Comparison of ENCODE assay signal across 22 cellular contexts in genomic region chr4:154184238-154184637, GRCh38.
"Had no signal": no experiment of that assay in that cellular context is flagged by ENCODE, and none has a peak within 500 bp of the region (broad histone marks: within the 10 kb centered on the region; RNA-seq: fewer than 3 reads in every experiment).

No MANE protein-coding gene starts in this region.

- H3K36me3 Mint-ChIP-seq: memory B cell; natural killer cell treated with Interleukin-12 subunit alpha and Interleukin-12 subunit beta and Interleukin-15 and Interleukin-18, amount 100 ng/mL, for 72 hours; stimulated activated effector memory CD8-positive, alpha-beta T cell treated with anti-CD3 and anti-CD28 coated beads, Interleukin-12 subunit alpha, Interleukin-12 subunit beta, amount 100 ng/mL, for 72 hours; type B pancreatic cell had no signal

- H3K27ac ChIP-seq: foreskin keratinocyte, left lung, lower lobe of right lung, parathyroid adenoma, psoas muscle, right lobe of liver, suprapubic skin, thyroid gland had no signal

- H3K9me3 Mint-ChIP-seq: dendritic cell treated with granulocyte-macrophage colony-stimulating factor and Interleukin-4, amounts not matched to agents 40 ng/mL and 50 ng/mL, for 4 days; stimulated activated effector memory CD8-positive, alpha-beta T cell treated with anti-CD3 and anti-CD28 coated beads, Interleukin-12 subunit alpha, Interleukin-12 subunit beta, amount 100 ng/mL, for 72 hours; type B pancreatic cell had no signal

- H3K9me3 ChIP-seq: left lung, lower lobe of right lung, psoas muscle, right lobe of liver, suprapubic skin, thyroid gland had no signal

- H2AFZ ChIP-seq: parathyroid adenoma had no signal

- H3K4me3 ChIP-seq: left lung, lower lobe of right lung, psoas muscle, right lobe of liver, suprapubic skin, thyroid gland had no signal

- H3K4me1 ChIP-seq: foreskin keratinocyte, left lung, lower lobe of right lung, parathyroid adenoma, psoas muscle, right lobe of liver, suprapubic skin, thyroid gland had no signal

- H3K36me3 ChIP-seq: left lung, lower lobe of right lung, right lobe of liver, suprapubic skin, thyroid gland had no signal

- DNase-seq: effector memory CD8-positive, alpha-beta T cell; foreskin keratinocyte; islet precursor cell; left lung; lower lobe of right lung; midbrain; psoas muscle; retina; right lobe of liver; stimulated activated CD4-positive, alpha-beta T cell treated with anti-CD3 and anti-CD28 coated beads, Interleukin-4, amount 100 ng/mL, for 1 hour; stimulated activated CD8-positive, alpha-beta memory T cell treated with anti-CD3 and anti-CD28 coated beads, Interleukin-4, amount 100 ng/mL, for 48 hours; stimulated activated naive CD8-positive, alpha-beta T cell treated with anti-CD3 and anti-CD28 coated beads, Interleukin-15, Interleukin-2, amounts not matched to agents 100 U/mL and 50 U/mL, for 24 hours; thyroid gland had no signal

- H3K4me3 Mint-ChIP-seq: dendritic cell treated with granulocyte-macrophage colony-stimulating factor and Interleukin-4, amounts not matched to agents 40 ng/mL and 50 ng/mL, for 4 days; effector memory CD8-positive, alpha-beta T cell; memory B cell; natural killer cell treated with Interleukin-12 subunit alpha and Interleukin-12 subunit beta and Interleukin-15 and Interleukin-18, amount 100 ng/mL, for 72 hours; stimulated activated effector memory CD8-positive, alpha-beta T cell treated with anti-CD3 and anti-CD28 coated beads, Interleukin-12 subunit alpha, Interleukin-12 subunit beta, amount 100 ng/mL, for 72 hours; type B pancreatic cell had no signal

- FAIRE-seq: colon, urothelium cell line had no signal

- H3K27ac Mint-ChIP-seq: dendritic cell treated with granulocyte-macrophage colony-stimulating factor and Interleukin-4, amounts not matched to agents 40 ng/mL and 50 ng/mL, for 4 days; effector memory CD8-positive, alpha-beta T cell; memory B cell; natural killer cell treated with Interleukin-12 subunit alpha and Interleukin-12 subunit beta and Interleukin-15 and Interleukin-18, amount 100 ng/mL, for 72 hours; stimulated activated effector memory CD8-positive, alpha-beta T cell treated with anti-CD3 and anti-CD28 coated beads, Interleukin-12 subunit alpha, Interleukin-12 subunit beta, amount 100 ng/mL, for 72 hours; type B pancreatic cell had no signal

- H3K27me3 Mint-ChIP-seq: dendritic cell treated with granulocyte-macrophage colony-stimulating factor and Interleukin-4, amounts not matched to agents 40 ng/mL and 50 ng/mL, for 4 days; effector memory CD8-positive, alpha-beta T cell; natural killer cell treated with Interleukin-12 subunit alpha and Interleukin-12 subunit beta and Interleukin-15 and Interleukin-18, amount 100 ng/mL, for 72 hours; type B pancreatic cell had no signal

- H3K9ac ChIP-seq: parathyroid adenoma had no signal

- H3K27me3 ChIP-seq: foreskin keratinocyte, left lung, right lobe of liver, suprapubic skin, thyroid gland had no signal

- H3K79me2 ChIP-seq: parathyroid adenoma had no signal

- H3K4me1 Mint-ChIP-seq: memory B cell; stimulated activated effector memory CD8-positive, alpha-beta T cell treated with anti-CD3 and anti-CD28 coated beads, Interleukin-12 subunit alpha, Interleukin-12 subunit beta, amount 100 ng/mL, for 72 hours had no signal
